27 cellular contexts compared by ENCODE assay signal in the genomic region with DNA sequence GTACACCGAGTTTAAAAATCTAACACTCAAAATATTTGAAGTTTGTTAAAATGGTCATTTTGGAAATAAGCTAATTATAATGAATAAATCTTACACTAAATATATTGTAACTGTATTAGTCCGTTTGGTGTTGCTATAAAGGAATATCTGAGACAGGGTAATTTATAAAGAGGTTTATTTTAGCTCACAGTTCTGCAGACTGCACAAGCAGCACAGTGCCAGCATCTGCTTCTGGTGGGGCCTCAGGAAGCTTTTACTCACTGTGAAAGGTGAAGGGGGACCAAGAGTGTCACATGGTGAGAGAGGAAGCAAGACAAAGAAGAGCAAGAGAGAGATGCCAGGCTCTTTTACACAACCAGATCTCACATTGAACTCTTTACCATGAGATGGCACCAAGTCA. TPM values are rescaled to one million over a fixed set of nuclear protein-coding genes. Genes with fewer than 3 reads are reported as not detected.
DNase-seq lines count a peak whose midpoint lies in the region; ATAC-seq and TF ChIP-seq lines count a peak whose summit lies in the region.
"Had no signal": no experiment of that assay in that cellular context is flagged by ENCODE, and none has a peak within 500 bp of the region (broad histone marks: within the 10 kb centered on the region; RNA-seq: fewer than 3 reads in every experiment).

No MANE protein-coding gene starts in this region.

- H3K27ac Mint-ChIP-seq in natural killer cell, result peak overlapping the region; percentile 66 to 98
- peak overlapping the region in 1 of 2 donors; percentile 98 for H3K27ac Mint-ChIP-seq in natural killer cell treated with Interleukin-12 subunit alpha and Interleukin-12 subunit beta and Interleukin-15 and Interleukin-18, amount 100 ng/mL, for 72 hours
- peak overlapping the region; percentile 50 for H3K27ac Mint-ChIP-seq in activated B cell treated with CpG ODN at 0.5 μM for 24 hours
- peak overlapping the region; percentile 26 for H3K27ac Mint-ChIP-seq in memory B cell

- H3K27me3 Mint-ChIP-seq in natural killer cell (ENCODE audit: low read depth in 2 of 2) (no peaks in the 10 kb centered on the region), activated B cell treated with CpG ODN at 0.5 μM for 24 hours (no peaks in the 10 kb centered on the region), memory B cell (no peaks in the 10 kb centered on the region)
- H3K27me3 Mint-ChIP-seq in natural killer cell treated with Interleukin-12 subunit alpha and Interleukin-12 subunit beta and Interleukin-15 and Interleukin-18, amount 100 ng/mL, for 72 hours, result no peaks in the 10 kb centered on the region
- H3K27me3 Mint-ChIP-seq: stimulated activated naive CD8-positive, alpha-beta T cell treated with anti-CD3 and anti-CD28 coated beads, Interleukin-15, Interleukin-2, amounts not matched to agents 100 ng/mL and 50 ng/mL, for 24 hours had no signal

- TF ChIP-seq CTCF in natural killer cell (IDR thresholded peaks at IDR 0.05) (no peak), activated B cell treated with CpG ODN at 0.5 μM for 24 hours (IDR thresholded peaks at IDR 0.05) (no peak)

- H3K36me3 Mint-ChIP-seq in natural killer cell (no peaks in the 10 kb centered on the region), activated B cell treated with CpG ODN at 0.5 μM for 24 hours (ENCODE audit: low read depth) (peaks cover 40% of the 10 kb centered on the region), memory B cell (peaks cover 23% of the 10 kb centered on the region)
- no peaks in the 10 kb centered on the region for H3K36me3 Mint-ChIP-seq in natural killer cell treated with Interleukin-12 subunit alpha and Interleukin-12 subunit beta and Interleukin-15 and Interleukin-18, amount 100 ng/mL, for 72 hours
- H3K36me3 Mint-ChIP-seq: WTC11 had no signal

- POLR2A ChIA-PET in activated B cell treated with CpG ODN at 0.5 μM for 24 hours (lab: Charles Lee), result interaction anchor here (2.1 kb wide), 1 partner anchor 28 kb away, joined by 7 read pairs; no protein-coding TSS in a partner anchor

- H3K4me1 Mint-ChIP-seq in natural killer cell, result peaks cover 77% of the 10 kb centered on the region in 2 donors
- H3K4me1 Mint-ChIP-seq in natural killer cell treated with Interleukin-12 subunit alpha and Interleukin-12 subunit beta and Interleukin-15 and Interleukin-18, amount 100 ng/mL, for 72 hours (ENCODE audit: low read depth in 2 of 2), result peaks cover 43 to 58% of the 10 kb centered on the region in 2 donors
- peaks cover 83% of the 10 kb centered on the region for H3K4me1 Mint-ChIP-seq in activated B cell treated with CpG ODN at 0.5 μM for 24 hours
- H3K4me1 Mint-ChIP-seq in memory B cell, result peaks cover 64% of the 10 kb centered on the region

- no peak for ATAC-seq in natural killer cell
- ATAC-seq in natural killer cell treated with Interleukin-12 subunit alpha and Interleukin-12 subunit beta and Interleukin-15 and Interleukin-18, amount 100 ng/mL, for 72 hours, result no peak
- no peak for ATAC-seq in activated B cell treated with CpG ODN at 0.5 μM for 24 hours (ENCODE audit: low read depth)
- ATAC-seq in memory B cell (ENCODE audit: low read depth), result no peak
- ATAC-seq in HG02763 (IDR thresholded peaks at IDR 0.05; ENCODE audit: unreplicated experiment), result no peak
- ATAC-seq: left cardiac atrium, WTC11 had no signal

- DNase-seq in natural killer cell, result no peak
- no peak for DNase-seq in natural killer cell treated with Interleukin-12 subunit alpha and Interleukin-12 subunit beta and Interleukin-15 and Interleukin-18, amount 100 ng/mL, for 72 hours (ENCODE audit: low spot score)
- no peak for DNase-seq in activated B cell treated with CpG ODN at 0.5 μM for 24 hours
- no peak for DNase-seq in memory B cell (ENCODE audit: low spot score in 2 of 2)
- no peak for DNase-seq in NOMO-1 (lab: John Stamatoyannopoulos, UW; ENCODE audit: unreplicated experiment in 2 of 2)
- no peak for DNase-seq in ureter (ENCODE audit: low spot score)
- DNase-seq: activated gamma-delta T cell treated with Interleukin-2 at 50 U/mL for 16 hours; anterior cingulate cortex; C1 segment of cervical spinal cord; colonic mucosa; DMS79 treated with DMSO at 0.1 percent for 48 hours; effector CD8-positive, alpha-beta T cell; GDM1; HCEC 1CT; hippocampal formation; left cardiac atrium; mammary epithelial cell; MM.1S; NCI-H1105 treated with DMSO at 0.1 percent for 48 hours; NCI-H187 treated with DMSO at 0.1 percent for 48 hours; NCI-H2171 treated with DMSO at 0.1 percent for 48 hours; NCI-H510A; posterior cingulate gyrus; T-helper 1 cell had no signal

- intact Hi-C loops in natural killer cell (cut with micrococcal nuclease) (no loop called here), activated B cell treated with CpG ODN at 0.5 μM for 24 hours (cut with micrococcal nuclease) (loop anchor here (5.0 kb wide), 1 partner anchor 494 kb away; no protein-coding TSS in a partner anchor)

- CTCF ChIA-PET in activated B cell treated with CpG ODN at 0.5 μM for 24 hours (lab: Charles Lee), result interaction anchor here (1.7 kb wide), 1 partner anchor 9 kb away, joined by 4 read pairs; no protein-coding TSS in a partner anchor

- H3K9me3 Mint-ChIP-seq in natural killer cell, result no peaks in the 10 kb centered on the region
- no peaks in the 10 kb centered on the region for H3K9me3 Mint-ChIP-seq in natural killer cell treated with Interleukin-12 subunit alpha and Interleukin-12 subunit beta and Interleukin-15 and Interleukin-18, amount 100 ng/mL, for 72 hours
- no peaks in the 10 kb centered on the region for H3K9me3 Mint-ChIP-seq in activated B cell treated with CpG ODN at 0.5 μM for 24 hours
- no peaks in the 10 kb centered on the region for H3K9me3 Mint-ChIP-seq in memory B cell
- H3K9me3 Mint-ChIP-seq: WTC11 had no signal

- H3K4me3 Mint-ChIP-seq in natural killer cell, result peak overlapping the region; percentile 65
- H3K4me3 Mint-ChIP-seq in natural killer cell treated with Interleukin-12 subunit alpha and Interleukin-12 subunit beta and Interleukin-15 and Interleukin-18, amount 100 ng/mL, for 72 hours, result no peak overlapping the region
- peak overlapping the region; percentile 16 for H3K4me3 Mint-ChIP-seq in activated B cell treated with CpG ODN at 0.5 μM for 24 hours
- H3K4me3 Mint-ChIP-seq in memory B cell, result no peak overlapping the region
- H3K4me3 Mint-ChIP-seq: stimulated activated naive CD8-positive, alpha-beta T cell treated with anti-CD3 and anti-CD28 coated beads, Interleukin-15, Interleukin-2, amounts not matched to agents 100 ng/mL and 50 ng/mL, for 24 hours; WTC11 had no signal

RNA-seq across cellular contexts. Expression of gene ELOVL5, which starts 17.1 kb away (rescaled TPM):
- 10 to 100 TPM; 72.1 to 99.5 (median 73.7) TPM for total RNA-seq in natural killer cell
- total RNA-seq in natural killer cell treated with Interleukin-12 subunit alpha and Interleukin-12 subunit beta and Interleukin-15 and Interleukin-18, amount 100 ng/mL, for 72 hours, result 100 to 1,000 TPM; 130 to 136 TPM
- total RNA-seq in activated B cell treated with CpG ODN at 0.5 μM for 24 hours, result 109 and 127 TPM in 2 replicates
- 64.5 TPM for total RNA-seq in ureter

Comparison
In these comparisons a context has a peak if more than half of its experiments do, and no peak if none do; other contexts are left out.
1. H3K4me3 Mint-ChIP-seq: peak in natural killer cell (single experiment) and activated B cell treated with CpG ODN at 0.5 μM for 24 hours (single experiment); none in natural killer cell treated with Interleukin-12 subunit alpha and Interleukin-12 subunit beta and Interleukin-15 and Interleukin-18, amount 100 ng/mL, for 72 hours (single experiment) and memory B cell (single experiment).